In the genomic region with DNA sequence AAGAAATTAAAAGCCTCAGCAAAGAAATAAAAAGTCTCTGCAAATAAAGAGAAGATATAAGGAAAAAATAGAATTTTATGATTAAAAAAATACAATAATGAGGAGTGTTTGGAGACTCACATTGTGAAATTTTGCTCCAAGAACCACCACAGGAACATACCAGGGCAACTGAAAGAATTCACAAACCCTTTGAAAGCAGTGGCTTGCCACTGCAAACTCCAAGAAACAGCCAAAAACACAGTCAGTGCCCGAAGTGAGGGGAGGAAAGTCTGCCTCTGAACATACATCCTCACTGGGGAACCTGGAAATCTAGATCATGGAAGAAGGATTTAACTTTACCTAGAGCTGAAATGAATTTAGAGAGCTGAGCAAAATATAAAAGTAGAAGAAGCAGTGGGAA, we compare ENCODE assay signal across 13 cellular contexts. TPM values are rescaled to one million over a fixed set of nuclear protein-coding genes. Genes with fewer than 3 reads are reported as not detected.
"Had no signal": no experiment of that assay in that cellular context is flagged by ENCODE, and none has a peak within 500 bp of the region (broad histone marks: within the 10 kb centered on the region; RNA-seq: fewer than 3 reads in every experiment).

No MANE protein-coding gene starts in this region.

- ATAC-seq: activated CD8-positive, alpha-beta memory T cell treated with anti-CD3 and anti-CD28 coated beads, Interleukin-2, amount 10 ng/mL, durations not matched to agents 7 days and 5 days; heart right ventricle; natural killer cell; stimulated activated naive B cell treated with anti-CD40 and anti-IgM and Interleukin-4, amounts not matched to agents 10 μg/mL and 1 μg/mL and 100 μg/mL, for 72 hours had no signal

- H3K36me3 ChIP-seq: heart right ventricle, neutrophil, thoracic aorta had no signal

- H3K27ac ChIP-seq: heart right ventricle, neutrophil, thoracic aorta had no signal

- H3K9me3 ChIP-seq: heart right ventricle, neutrophil, thoracic aorta had no signal

- H3K4me1 ChIP-seq: heart right ventricle had no signal

- DNase-seq: activated B cell treated with CpG ODN at 0.5 μM for 24 hours; activated CD4-positive, alpha-beta memory T cell treated with anti-CD3 and anti-CD28 coated beads, Interleukin-2, amount 10 ng/mL, durations not matched to agents 7 days and 5 days; activated CD4-positive, alpha-beta T cell treated with anti-CD3 and anti-CD28 coated beads for 4 hours; activated CD8-positive, alpha-beta memory T cell treated with anti-CD3 and anti-CD28 coated beads, Interleukin-2, amount 10 ng/mL, durations not matched to agents 7 days and 5 days; activated naive CD8-positive, alpha-beta T cell treated with anti-CD3 and anti-CD28 coated beads, Interleukin-2, amount 10 ng/mL, durations not matched to agents 7 days and 5 days; cortex of kidney; effector CD4-positive, alpha-beta T cell; heart right ventricle; natural killer cell; stimulated activated naive B cell treated with anti-CD40 and anti-IgM and Interleukin-4, amounts not matched to agents 10 μg/mL and 1 μg/mL and 100 μg/mL, for 72 hours had no signal

- H3K4me3 ChIP-seq: heart right ventricle, thoracic aorta had no signal

RNA-seq across cellular contexts. Expression of a gene that starts 33.1 kb away (rescaled TPM):
- total RNA-seq: activated B cell treated with CpG ODN at 0.5 μM for 24 hours; activated CD4-positive, alpha-beta memory T cell treated with anti-CD3 and anti-CD28 coated beads, Interleukin-2, amount 10 ng/mL, durations not matched to agents 7 days and 5 days; activated CD8-positive, alpha-beta memory T cell treated with anti-CD3 and anti-CD28 coated beads, Interleukin-2, amount 10 ng/mL, durations not matched to agents 7 days and 5 days; activated naive CD8-positive, alpha-beta T cell treated with anti-CD3 and anti-CD28 coated beads, Interleukin-2, amount 10 ng/mL, durations not matched to agents 7 days and 5 days; natural killer cell; T-helper 2 cell treated with Interferon-gamma antibody and Interleukin-4, amounts not matched to agents 100 ng/mL and 5 ng/mL, for 36 hours had no signal
